Comparison of ENCODE assay signal across 2 cellular contexts in genomic region chr3:146513386-146514051, GRCh38.
TF ChIP-seq lines count a peak whose summit lies in the region.

No MANE protein-coding gene starts in this region.

TF ChIP-seq in liver, 16 proteins besides CTCF, POLR2A, EP300 and RAD21 (continued from another document):
- no peak for TF ChIP-seq REST (IDR thresholded peaks at IDR 0.05)
- TF ChIP-seq FOXA2 (IDR thresholded peaks at IDR 0.05) = no peak
- no peak for TF ChIP-seq GABPA (IDR thresholded peaks at IDR 0.05 in 1 of 2, conservative IDR thresholded peaks at IDR 0.05 in 1 of 2)
- no peak for TF ChIP-seq FOXA1 (IDR thresholded peaks at IDR 0.05)
- TF ChIP-seq HNF4G (IDR thresholded peaks at IDR 0.05) = no peak
- no peak for TF ChIP-seq NR2F2 (IDR thresholded peaks at IDR 0.05)
- TF ChIP-seq RXRA (IDR thresholded peaks at IDR 0.05) = no peak
- no peak for TF ChIP-seq TAF1 (conservative IDR thresholded peaks at IDR 0.05)
- no peak for TF ChIP-seq ATF3 (IDR thresholded peaks at IDR 0.05)
- no peak for TF ChIP-seq JUND (IDR thresholded peaks at IDR 0.05)
- no peak for TF ChIP-seq ZBTB33 (IDR thresholded peaks at IDR 0.05)
- no peak for TF ChIP-seq YY1 (IDR thresholded peaks at IDR 0.05)
- no peak for TF ChIP-seq EGR1 (IDR thresholded peaks at IDR 0.05; ENCODE audit: low read depth in 2 of 2)

TF ChIP-seq in SK-N-SH treated with all-trans-retinoic acid at 6 μM for 48 hours, 23 proteins besides CTCF, POLR2A, EP300 and RAD21 (continued from another document):
- TF ChIP-seq CREB5 (CRISPR knock-in tag; IDR thresholded peaks at IDR 0.05; ENCODE audit: low read depth) = no peak
- TF ChIP-seq ARNTL (CRISPR knock-in tag; IDR thresholded peaks at IDR 0.05; ENCODE audit: borderline replicate concordance, low read depth) = no peak
- TF ChIP-seq OSR1 (CRISPR knock-in tag; IDR thresholded peaks at IDR 0.05) = no peak
- no peak for TF ChIP-seq GLIS3 (CRISPR knock-in tag; IDR thresholded peaks at IDR 0.05)
- no peak for TF ChIP-seq ZNF565 (CRISPR knock-in tag; conservative IDR thresholded peaks at IDR 0.05; ENCODE audit: low read depth)
- TF ChIP-seq POU6F1 (CRISPR knock-in tag; IDR thresholded peaks at IDR 0.05; ENCODE audit: borderline replicate concordance, low read depth) = no peak
- TF ChIP-seq ZNF70 (CRISPR knock-in tag; IDR thresholded peaks at IDR 0.05) = no peak
- TF ChIP-seq RARB (CRISPR knock-in tag; IDR thresholded peaks at IDR 0.05) = no peak
- TF ChIP-seq TSHZ2 (CRISPR knock-in tag; IDR thresholded peaks at IDR 0.05) = no peak
- TF ChIP-seq ZC3H10 (CRISPR knock-in tag; IDR thresholded peaks at IDR 0.05) = no peak
- TF ChIP-seq ZFP3 (CRISPR knock-in tag; IDR thresholded peaks at IDR 0.05) = no peak
